In the genomic region with DNA sequence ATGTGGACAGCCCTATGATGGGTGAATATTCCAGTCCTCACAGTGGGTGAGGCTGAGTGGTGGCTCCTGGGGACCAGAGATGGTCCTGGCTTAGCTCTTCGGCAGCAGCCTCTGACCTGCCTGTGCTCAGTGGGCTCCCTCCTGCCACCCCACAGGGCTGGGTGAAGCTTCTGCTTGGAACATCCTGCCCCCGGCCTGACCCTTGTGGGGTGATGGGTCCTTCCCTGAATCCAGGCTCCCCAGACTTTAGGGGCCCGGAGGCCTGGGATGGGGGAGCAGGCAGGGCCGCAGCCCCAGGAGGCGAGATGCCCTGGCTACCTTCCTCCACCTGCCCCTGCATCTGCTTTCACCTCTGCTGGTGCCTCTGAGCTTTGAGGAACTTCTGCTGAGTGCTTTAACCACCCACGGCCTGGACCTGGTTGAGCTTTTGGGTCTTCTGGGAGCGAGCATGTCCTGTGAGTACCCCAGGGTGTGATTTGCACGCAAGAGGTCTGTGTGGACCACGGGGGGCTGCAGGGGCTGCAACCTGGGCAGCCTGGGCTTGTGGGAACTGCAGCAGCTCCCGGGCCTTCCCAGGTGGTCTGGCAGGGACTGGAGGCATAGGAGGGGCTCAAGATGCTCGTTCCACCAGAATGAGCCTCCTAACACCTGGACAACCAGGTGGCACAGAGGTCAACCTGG, we compare ENCODE assay signal across 19 cellular contexts.
"Had no signal": no experiment of that assay in that cellular context is flagged by ENCODE, and none has a peak within 500 bp of the region (broad histone marks: within the 10 kb centered on the region; RNA-seq: fewer than 3 reads in every experiment).

No MANE protein-coding gene starts in this region.

- H3K4me1 Mint-ChIP-seq: activated CD4-positive, alpha-beta T cell treated with anti-CD3 and anti-CD28 coated beads, Interleukin-2, amount 10 ng/mL, durations not matched to agents 7 days and 5 days; activated naive CD4-positive, alpha-beta T cell treated with anti-CD3 and anti-CD28 coated beads, Interleukin-2, amount 50 U/mL, for 24 hours had no signal

- H3K36me3 Mint-ChIP-seq: activated naive CD4-positive, alpha-beta T cell treated with anti-CD3 and anti-CD28 coated beads, Interleukin-2, amount 50 U/mL, for 24 hours had no signal

- H3K27ac Mint-ChIP-seq: activated CD4-positive, alpha-beta T cell treated with anti-CD3 and anti-CD28 coated beads, Interleukin-2, amount 10 ng/mL, durations not matched to agents 7 days and 5 days; activated CD8-positive, alpha-beta T cell treated with anti-CD3 and anti-CD28 coated beads, Interleukin-2, amount 10 ng/mL, durations not matched to agents 7 days and 5 days; activated naive CD4-positive, alpha-beta T cell treated with anti-CD3 and anti-CD28 coated beads, Interleukin-2, amount 50 U/mL, for 24 hours; T-helper 1 cell treated with Interleukin-12 subunit alpha and Interleukin-12 subunit beta and Interleukin-4 antibody, amounts not matched to agents 30 μg/mL and 1 μg/mL, for 36 hours had no signal

- H3K9me3 ChIP-seq: breast epithelium, neutrophil, tibial nerve, uterus had no signal

- H3K27ac ChIP-seq: breast epithelium, epithelial cell of prostate, foreskin keratinocyte, neutrophil, tibial nerve, uterus had no signal

- ATAC-seq: activated CD4-positive, CD25-positive, alpha-beta regulatory T cell treated with anti-CD3 and anti-CD28 coated beads, Interleukin-2, amount 50 U/mL, for 24 hours; activated CD8-positive, alpha-beta T cell treated with anti-CD3 and anti-CD28 coated beads, Interleukin-2, amount 10 ng/mL, durations not matched to agents 7 days and 5 days; foreskin keratinocyte; naive thymus-derived CD4-positive, alpha-beta T cell; stimulated activated naive CD8-positive, alpha-beta T cell treated with anti-CD3 and anti-CD28 coated beads, Interleukin-15, Interleukin-2, amounts not matched to agents 100 U/mL and 50 U/mL, for 24 hours had no signal

- H3K4me1 ChIP-seq: breast epithelium, foreskin keratinocyte, tibial nerve, uterus had no signal

- H3K36me3 ChIP-seq: breast epithelium, neutrophil, tibial nerve, uterus had no signal

- H3K27me3 Mint-ChIP-seq: activated CD4-positive, alpha-beta T cell treated with anti-CD3 and anti-CD28 coated beads, Interleukin-2, amount 10 ng/mL, durations not matched to agents 7 days and 5 days; activated naive CD4-positive, alpha-beta T cell treated with anti-CD3 and anti-CD28 coated beads, Interleukin-2, amount 50 U/mL, for 24 hours had no signal

- H3K9me3 Mint-ChIP-seq: activated naive CD4-positive, alpha-beta T cell treated with anti-CD3 and anti-CD28 coated beads, Interleukin-2, amount 50 U/mL, for 24 hours; T-helper 1 cell treated with Interleukin-12 subunit alpha and Interleukin-12 subunit beta and Interleukin-4 antibody, amounts not matched to agents 30 μg/mL and 1 μg/mL, for 36 hours had no signal

- H3K27me3 ChIP-seq: foreskin keratinocyte, neutrophil, uterus had no signal

- H3K4me3 Mint-ChIP-seq: activated CD4-positive, alpha-beta T cell treated with anti-CD3 and anti-CD28 coated beads, Interleukin-2, amount 10 ng/mL, durations not matched to agents 7 days and 5 days; activated CD8-positive, alpha-beta T cell treated with anti-CD3 and anti-CD28 coated beads, Interleukin-2, amount 10 ng/mL, durations not matched to agents 7 days and 5 days; activated naive CD4-positive, alpha-beta T cell treated with anti-CD3 and anti-CD28 coated beads, Interleukin-2, amount 50 U/mL, for 24 hours; naive thymus-derived CD4-positive, alpha-beta T cell; T-helper 1 cell treated with Interleukin-12 subunit alpha and Interleukin-12 subunit beta and Interleukin-4 antibody, amounts not matched to agents 30 μg/mL and 1 μg/mL, for 36 hours had no signal

- H3K4me3 ChIP-seq: breast epithelium, tibial nerve, uterus had no signal

- DNase-seq: activated CD4-positive, alpha-beta T cell treated with anti-CD3 and anti-CD28 coated beads, Interleukin-2, amount 10 ng/mL, durations not matched to agents 7 days and 5 days; activated CD8-positive, alpha-beta T cell treated with anti-CD3 and anti-CD28 coated beads, Interleukin-2, amount 10 ng/mL, durations not matched to agents 7 days and 5 days; activated effector memory CD4-positive, alpha-beta T cell treated with anti-CD3 and anti-CD28 coated beads, Interleukin-2, amount 50 U/mL, for 16 hours; activated T-cell treated with anti-CD3 and anti-CD28 coated beads, Interleukin-2, amount 50 U/mL, for 48 hours; dermis blood vessel endothelial cell; foreskin keratinocyte; hypothalamus; mesenchymal stem cell; naive thymus-derived CD4-positive, alpha-beta T cell; stimulated activated naive CD8-positive, alpha-beta T cell treated with anti-CD3 and anti-CD28 coated beads, Interleukin-15, Interleukin-2, amounts not matched to agents 100 U/mL and 50 U/mL, for 24 hours; substantia nigra; uterus had no signal
